Comparison of ENCODE assay signal across 9 cellular contexts in the genomic region with DNA sequence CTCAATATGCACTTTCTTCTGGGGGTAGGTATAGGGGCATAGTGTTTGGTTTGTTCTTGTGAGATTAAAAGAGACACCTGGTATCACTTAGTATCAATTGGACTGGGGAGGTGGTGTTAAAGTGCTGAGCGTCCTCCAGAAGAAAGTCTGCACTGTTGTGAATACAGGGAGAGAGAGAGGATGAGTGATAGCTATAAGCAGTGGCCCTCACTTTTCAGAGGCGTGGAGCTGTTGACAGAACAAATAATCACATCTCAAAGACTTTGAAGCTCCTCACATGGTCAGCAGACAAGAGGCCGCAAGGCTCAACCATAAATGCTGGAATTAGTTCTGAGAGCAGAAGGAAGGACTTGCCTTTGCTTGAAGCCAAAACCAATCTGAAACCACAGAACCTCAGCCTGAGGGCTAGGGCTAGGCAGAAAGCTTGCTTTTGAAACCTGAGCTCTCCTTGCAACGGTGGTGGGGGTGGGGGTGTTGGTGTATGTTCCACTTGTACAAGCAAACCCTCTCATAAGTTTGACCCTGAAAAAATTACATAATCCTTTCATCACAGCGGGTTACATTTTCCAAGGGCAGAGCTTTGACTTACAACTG.
DNase-seq lines count a peak whose midpoint lies in the region; ATAC-seq, FAIRE-seq and TF ChIP-seq lines count a peak whose summit lies in the region.
"Had no signal": no experiment of that assay in that cellular context is flagged by ENCODE, and none has a peak within 500 bp of the region (broad histone marks: within the 10 kb centered on the region; RNA-seq: fewer than 3 reads in every experiment).

No MANE protein-coding gene starts in this region.

- H3K4me1 Mint-ChIP-seq in naive thymus-derived CD8-positive, alpha-beta T cell: peaks cover 8 to 31% (median 20%) of the 10 kb centered on the region in 4 donors

- no peak overlapping the region for H3K9ac ChIP-seq in PC-3 (ENCODE audit: low read length)
- no peak overlapping the region for H3K9ac ChIP-seq in HepG2 (ENCODE audit: insufficient read depth, low read depth, low read length)

- CTCF ChIA-PET in PC-3 (lab: Charles Lee): no interaction called here
- CTCF ChIA-PET in HepG2 (lab: Yijun Ruan, JAX; ENCODE audit: low intra/inter-chr PET ratio, low total read pairs): no interaction called here

- H3K4me3 Mint-ChIP-seq in naive thymus-derived CD8-positive, alpha-beta T cell: peak overlapping the region in 2 of 10 donors; percentile 6 to 21
- H3K4me3 Mint-ChIP-seq: dendritic cell treated with granulocyte-macrophage colony-stimulating factor and Interleukin-4, amounts not matched to agents 40 ng/mL and 50 ng/mL, for 4 days had no signal

- no peaks in the 10 kb centered on the region for H3F3A ChIP-seq in PC-3 (ENCODE audit: low read length, unreplicated experiment)

- TF ChIP-seq EP300 in HepG2 (IDR thresholded peaks at IDR 0.05; ENCODE audit: low read depth in 2 of 2, low read length in 2 of 2) (no peak), HepG2 (CRISPR knock-in tag; IDR thresholded peaks at IDR 0.05; ENCODE audit: borderline replicate concordance) (no peak)

- intact Hi-C loops in PC-3 (cut with micrococcal nuclease) (no loop called here), HepG2 (cut with micrococcal nuclease; ENCODE audit: unreplicated experiment) (no loop called here)

- TF ChIP-seq CTCF in PC-3 (conservative IDR thresholded peaks at IDR 0.05; ENCODE audit: low read depth, low read length) (no peak), HepG2 (CRISPR knock-in tag; IDR thresholded peaks at IDR 0.05) (no peak), GM20000 (IDR thresholded peaks at IDR 0.05; ENCODE audit: extremely low read depth, missing control alignments) (no peak)

- FAIRE-seq in HepG2 (lab: Jason Lieb, UNC): peak; percentile 64

- H3K36me3 ChIP-seq in PC-3 (ENCODE audit: low read depth, low read length): no peaks in the 10 kb centered on the region
- no peaks in the 10 kb centered on the region for H3K36me3 ChIP-seq in HepG2 (replicated peaks in 1 of 2; ENCODE audit: control insufficient read depth in 1 of 2, insufficient read depth in 2 of 2, low read length in 2 of 2)

- H3K27me3 Mint-ChIP-seq in naive thymus-derived CD8-positive, alpha-beta T cell: no peaks in the 10 kb centered on the region
- H3K27me3 Mint-ChIP-seq: dendritic cell treated with granulocyte-macrophage colony-stimulating factor and Interleukin-4, amounts not matched to agents 40 ng/mL and 50 ng/mL, for 4 days had no signal

- H2AFZ ChIP-seq in PC-3 (ENCODE audit: low read length) (no peak overlapping the region), HepG2 (ENCODE audit: low read length) (no peak overlapping the region)

- H3K27ac ChIP-seq in PC-3 (ENCODE audit: low read length) (no peak overlapping the region), HepG2 (ENCODE audit: extremely low read length, insufficient read depth, low read length) (no peak overlapping the region)

- DNase-seq in PC-3 (peak; percentile 59), HepG2 (ENCODE audit: low spot score) (peak; percentile 24), GM20000 (ENCODE audit: low spot score) (no peak)
- no peak for DNase-seq in stimulated activated naive CD4-positive, alpha-beta T cell treated with Interleukin-2 at 50 U/mL for 16 hours (lab: John Stamatoyannopoulos, UW)
- DNase-seq in naive thymus-derived CD8-positive, alpha-beta T cell: no peak
- DNase-seq: kidney had no signal

- peak; percentile 89 for ATAC-seq in GM18867 (IDR thresholded peaks at IDR 0.05; ENCODE audit: unreplicated experiment)
- ATAC-seq in HG02798 (IDR thresholded peaks at IDR 0.05; ENCODE audit: poor library complexity, unreplicated experiment): peak; percentile 77
- peak; percentile 56 for ATAC-seq in PC-3
- peak; percentile 62 for ATAC-seq in HepG2
- no peak for ATAC-seq in naive thymus-derived CD8-positive, alpha-beta T cell

- H4K20me1 ChIP-seq in PC-3 (ENCODE audit: low read length) (0 out of 2 replicates have a peak, but pooled peaks cover 4% of the 10 kb centered on the region), HepG2 (ENCODE audit: insufficient read depth, low read length) (no peaks in the 10 kb centered on the region)

- no peaks in the 10 kb centered on the region for H3K9me3 ChIP-seq in PC-3 (ENCODE audit: low read length)
- no peaks in the 10 kb centered on the region for H3K9me3 ChIP-seq in HepG2 (ENCODE audit: low read length)

- H3K9me2 ChIP-seq in PC-3 (replicated peaks; ENCODE audit: low read length): no peaks in the 10 kb centered on the region

- TF ChIP-seq POLR2A in HepG2 (IDR thresholded peaks at IDR 0.05; ENCODE audit: insufficient read depth in 1 of 2, low read depth in 2 of 2, low read length in 2 of 2): no peak

- H3K79me2 ChIP-seq in PC-3 (ENCODE audit: low read length) (no peaks in the 10 kb centered on the region), HepG2 (ENCODE audit: insufficient read depth, low read length) (no peaks in the 10 kb centered on the region)

- no peaks in the 10 kb centered on the region for H3K9me3 Mint-ChIP-seq in naive thymus-derived CD8-positive, alpha-beta T cell
- H3K9me3 Mint-ChIP-seq: dendritic cell treated with granulocyte-macrophage colony-stimulating factor and Interleukin-4, amounts not matched to agents 40 ng/mL and 50 ng/mL, for 4 days had no signal

- H3K36me3 Mint-ChIP-seq in naive thymus-derived CD8-positive, alpha-beta T cell: no peaks in the 10 kb centered on the region

- no peak for TF ChIP-seq RAD21 in HepG2 (CRISPR knock-in tag; IDR thresholded peaks at IDR 0.05)

- H3K27me3 ChIP-seq in PC-3 (ENCODE audit: low read length): no peaks in the 10 kb centered on the region
- H3K27me3 ChIP-seq in HepG2 (ENCODE audit: control insufficient read depth in 1 of 2, insufficient read depth in 2 of 2, low read length in 2 of 2): no peaks in the 10 kb centered on the region

- POLR2A ChIA-PET in PC-3 (lab: Charles Lee; ENCODE audit: unreplicated experiment): no interaction called here
- POLR2A ChIA-PET in HepG2 (lab: Yijun Ruan, JAX): no interaction called here
- POLR2A ChIA-PET in naive thymus-derived CD8-positive, alpha-beta T cell (lab: Charles Lee): no interaction called here

- H3K4me1 ChIP-seq in PC-3 (ENCODE audit: insufficient read depth, low read length): peaks cover 32% of the 10 kb centered on the region
- H3K4me1 ChIP-seq in HepG2 (ENCODE audit: insufficient read depth, low read length): peaks cover 11% of the 10 kb centered on the region; the same call in 1 of the 2 replicates

- BruUV-seq in PC-3 (replicated peaks; lab: Mats Ljungman, UMichigan) (no TSS peak), HepG2 (replicated peaks; lab: Mats Ljungman, UMichigan) (no TSS peak)

- H3K4me3 ChIP-seq in PC-3 (ENCODE audit: low read length): no peak overlapping the region
- H3K4me3 ChIP-seq in HepG2 (replicated peaks in 1 of 3; ENCODE audit: insufficient read depth in 1 of 3, low read depth in 2 of 3, low read length in 3 of 3): no peak overlapping the region

- H3K4me2 ChIP-seq in PC-3 (ENCODE audit: low read length) (peak overlapping the region; percentile 21), HepG2 (ENCODE audit: low read depth, low read length) (no peak overlapping the region)

- H3K27ac Mint-ChIP-seq in naive thymus-derived CD8-positive, alpha-beta T cell: peak overlapping the region in 4 of 10 donors; percentile 1 to 57 (median 19)
- H3K27ac Mint-ChIP-seq: dendritic cell treated with granulocyte-macrophage colony-stimulating factor and Interleukin-4, amounts not matched to agents 40 ng/mL and 50 ng/mL, for 4 days had no signal

- 0% methylated on average over 2 of the region's 5 CpGs for whole genome bisulfite sequencing in HepG2 (ENCODE audit: low lambda C conversion rate)

- in situ Hi-C loops in HepG2 (cut with HindIII; ENCODE audit: extremely low pct_ligation_motif_present, low pct_unique_long_range_greater_than_20kb): no loop called here

TF ChIP-seq in HepG2, 621 proteins besides CTCF, POLR2A, EP300 and RAD21 (continues in another document):
- TF ChIP-seq, protein P1, sequence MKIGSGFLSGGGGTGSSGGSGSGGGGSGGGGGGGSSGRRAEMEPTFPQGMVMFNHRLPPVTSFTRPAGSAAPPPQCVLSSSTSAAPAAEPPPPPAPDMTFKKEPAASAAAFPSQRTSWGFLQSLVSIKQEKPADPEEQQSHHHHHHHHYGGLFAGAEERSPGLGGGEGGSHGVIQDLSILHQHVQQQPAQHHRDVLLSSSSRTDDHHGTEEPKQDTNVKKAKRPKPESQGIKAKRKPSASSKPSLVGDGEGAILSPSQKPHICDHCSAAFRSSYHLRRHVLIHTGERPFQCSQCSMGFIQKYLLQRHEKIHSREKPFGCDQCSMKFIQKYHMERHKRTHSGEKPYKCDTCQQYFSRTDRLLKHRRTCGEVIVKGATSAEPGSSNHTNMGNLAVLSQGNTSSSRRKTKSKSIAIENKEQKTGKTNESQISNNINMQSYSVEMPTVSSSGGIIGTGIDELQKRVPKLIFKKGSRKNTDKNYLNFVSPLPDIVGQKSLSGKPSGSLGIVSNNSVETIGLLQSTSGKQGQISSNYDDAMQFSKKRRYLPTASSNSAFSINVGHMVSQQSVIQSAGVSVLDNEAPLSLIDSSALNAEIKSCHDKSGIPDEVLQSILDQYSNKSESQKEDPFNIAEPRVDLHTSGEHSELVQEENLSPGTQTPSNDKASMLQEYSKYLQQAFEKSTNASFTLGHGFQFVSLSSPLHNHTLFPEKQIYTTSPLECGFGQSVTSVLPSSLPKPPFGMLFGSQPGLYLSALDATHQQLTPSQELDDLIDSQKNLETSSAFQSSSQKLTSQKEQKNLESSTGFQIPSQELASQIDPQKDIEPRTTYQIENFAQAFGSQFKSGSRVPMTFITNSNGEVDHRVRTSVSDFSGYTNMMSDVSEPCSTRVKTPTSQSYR (CRISPR knock-in tag; IDR thresholded peaks at IDR 0.05; ENCODE audit: borderline replicate concordance): peak; percentile 64; the same call in 1 of the 2 replicates
- no peak for TF ChIP-seq NCOR1 (IDR thresholded peaks at IDR 0.05; ENCODE audit: borderline replicate concordance, low read length)

Comparison
In these comparisons a context has a peak if more than half of its experiments do, and no peak if none do; other contexts are left out.
1. ATAC-seq: peak in GM18867 (single experiment), HG02798 (single experiment), PC-3 (single experiment) and HepG2 (single experiment); none in naive thymus-derived CD8-positive, alpha-beta T cell (0 of 2).
2. DNase-seq: peak in PC-3 (single experiment) and HepG2 (single experiment); none in stimulated activated naive CD4-positive, alpha-beta T cell treated with Interleukin-2 at 50 U/mL for 16 hours (single experiment), GM20000 (single experiment) and naive thymus-derived CD8-positive, alpha-beta T cell (0 of 10).